8 cellular contexts compared by ENCODE assay signal in the genomic region with DNA sequence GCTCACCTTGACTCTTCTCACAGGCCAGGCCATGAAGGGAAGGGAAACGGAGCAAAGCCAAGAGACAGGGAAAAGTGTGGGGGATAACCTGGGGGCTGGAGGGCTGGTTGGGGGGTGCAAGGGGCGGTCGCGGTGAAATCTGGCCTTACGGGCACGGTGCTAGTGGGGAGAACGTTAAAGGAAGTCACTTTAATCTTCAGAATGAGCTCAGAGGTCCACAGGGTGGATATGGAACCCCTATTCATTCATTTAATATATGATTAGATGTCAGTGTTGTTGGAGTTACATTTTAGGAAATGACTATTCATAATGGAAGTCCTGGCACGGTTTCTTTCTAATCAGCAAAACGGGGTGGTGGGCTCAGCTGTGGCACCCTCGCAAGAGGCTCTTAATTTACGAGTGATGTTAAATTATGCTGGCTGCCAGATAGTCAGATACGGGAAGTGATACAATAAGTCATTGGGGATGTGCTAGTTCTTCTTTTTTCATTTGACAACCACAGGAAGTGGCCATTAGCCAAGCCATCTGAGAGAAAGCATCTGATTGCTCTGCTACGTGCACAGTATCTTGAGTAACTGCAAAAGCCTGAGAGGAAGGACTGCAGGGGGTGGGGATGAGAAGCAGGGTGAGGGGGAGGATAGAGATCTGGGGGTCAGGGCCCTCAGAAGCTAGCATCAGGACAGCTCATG.
DNase-seq lines count a peak whose midpoint lies in the region; ATAC-seq lines count a peak whose summit lies in the region.

No MANE protein-coding gene starts in this region.

- peaks cover 12% of the 10 kb centered on the region for H3K4me1 Mint-ChIP-seq in activated naive CD8-positive, alpha-beta T cell treated with anti-CD3 and anti-CD28 coated beads, Interleukin-2, amount 10 ng/mL, durations not matched to agents 7 days and 5 days
- peaks cover 12% of the 10 kb centered on the region for H3K4me1 Mint-ChIP-seq in activated naive CD8-positive, alpha-beta T cell treated with anti-CD3 and anti-CD28 coated beads for 36 hours
- peaks cover 7% of the 10 kb centered on the region for H3K4me1 Mint-ChIP-seq in activated T-helper 1 cell treated with anti-CD3 and anti-CD28 coated beads, Interleukin-12 subunit alpha, Interleukin-12 subunit beta, Interleukin-2, Interleukin-4 antibody, amounts not matched to agents 30 ng/mL and 10 ng/mL and 1 ng/mL, durations not matched to agents 14 hours and 24 hours and 36 hours (ENCODE audit: low read depth)

- intact Hi-C loops in activated T-helper 1 cell treated with anti-CD3 and anti-CD28 coated beads, Interleukin-12 subunit alpha, Interleukin-12 subunit beta, Interleukin-2, Interleukin-4 antibody, amounts not matched to agents 30 ng/mL and 10 ng/mL and 1 ng/mL, durations not matched to agents 14 hours and 24 hours and 36 hours (cut with micrococcal nuclease): no loop called here

- peak overlapping the region; percentile 22 for H3K27ac Mint-ChIP-seq in activated naive CD8-positive, alpha-beta T cell treated with anti-CD3 and anti-CD28 coated beads, Interleukin-2, amount 10 ng/mL, durations not matched to agents 7 days and 5 days
- no peak overlapping the region for H3K27ac Mint-ChIP-seq in activated naive CD8-positive, alpha-beta T cell treated with anti-CD3 and anti-CD28 coated beads for 36 hours
- H3K27ac Mint-ChIP-seq in activated T-helper 1 cell treated with anti-CD3 and anti-CD28 coated beads, Interleukin-12 subunit alpha, Interleukin-12 subunit beta, Interleukin-2, Interleukin-4 antibody, amounts not matched to agents 30 ng/mL and 10 ng/mL and 1 ng/mL, durations not matched to agents 14 hours and 24 hours and 36 hours: no peak overlapping the region

- in situ Hi-C loops in SK-MEL-5 (cut with HindIII; ENCODE audit: low pct_unique_long_range_greater_than_20kb, low sequenced_read_pairs): no loop called here

- ATAC-seq in activated naive CD8-positive, alpha-beta T cell treated with anti-CD3 and anti-CD28 coated beads, Interleukin-2, amount 10 ng/mL, durations not matched to agents 7 days and 5 days (ENCODE audit: low read depth): peak; percentile 91
- ATAC-seq in HG03066 (IDR thresholded peaks at IDR 0.05; ENCODE audit: low read depth, unreplicated experiment): peak; percentile 97

- peaks cover 5% of the 10 kb centered on the region for H3K27me3 Mint-ChIP-seq in activated naive CD8-positive, alpha-beta T cell treated with anti-CD3 and anti-CD28 coated beads, Interleukin-2, amount 10 ng/mL, durations not matched to agents 7 days and 5 days
- no peaks in the 10 kb centered on the region for H3K27me3 Mint-ChIP-seq in activated naive CD8-positive, alpha-beta T cell treated with anti-CD3 and anti-CD28 coated beads for 36 hours
- H3K27me3 Mint-ChIP-seq in activated T-helper 1 cell treated with anti-CD3 and anti-CD28 coated beads, Interleukin-12 subunit alpha, Interleukin-12 subunit beta, Interleukin-2, Interleukin-4 antibody, amounts not matched to agents 30 ng/mL and 10 ng/mL and 1 ng/mL, durations not matched to agents 14 hours and 24 hours and 36 hours (ENCODE audit: insufficient read depth): peaks cover 3% of the 10 kb centered on the region

- no peaks in the 10 kb centered on the region for H3K36me3 Mint-ChIP-seq in activated naive CD8-positive, alpha-beta T cell treated with anti-CD3 and anti-CD28 coated beads, Interleukin-2, amount 10 ng/mL, durations not matched to agents 7 days and 5 days
- H3K36me3 Mint-ChIP-seq in activated naive CD8-positive, alpha-beta T cell treated with anti-CD3 and anti-CD28 coated beads for 36 hours: no peaks in the 10 kb centered on the region
- no peaks in the 10 kb centered on the region for H3K36me3 Mint-ChIP-seq in activated T-helper 1 cell treated with anti-CD3 and anti-CD28 coated beads, Interleukin-12 subunit alpha, Interleukin-12 subunit beta, Interleukin-2, Interleukin-4 antibody, amounts not matched to agents 30 ng/mL and 10 ng/mL and 1 ng/mL, durations not matched to agents 14 hours and 24 hours and 36 hours (ENCODE audit: low read depth)

- no peaks in the 10 kb centered on the region for H3K9me3 Mint-ChIP-seq in activated naive CD8-positive, alpha-beta T cell treated with anti-CD3 and anti-CD28 coated beads, Interleukin-2, amount 10 ng/mL, durations not matched to agents 7 days and 5 days
- no peaks in the 10 kb centered on the region for H3K9me3 Mint-ChIP-seq in activated naive CD8-positive, alpha-beta T cell treated with anti-CD3 and anti-CD28 coated beads for 36 hours
- no peaks in the 10 kb centered on the region for H3K9me3 Mint-ChIP-seq in activated T-helper 1 cell treated with anti-CD3 and anti-CD28 coated beads, Interleukin-12 subunit alpha, Interleukin-12 subunit beta, Interleukin-2, Interleukin-4 antibody, amounts not matched to agents 30 ng/mL and 10 ng/mL and 1 ng/mL, durations not matched to agents 14 hours and 24 hours and 36 hours

- DNase-seq in activated naive CD8-positive, alpha-beta T cell treated with anti-CD3 and anti-CD28 coated beads, Interleukin-2, amount 10 ng/mL, durations not matched to agents 7 days and 5 days: no peak
- DNase-seq in activated naive CD8-positive, alpha-beta T cell treated with anti-CD3 and anti-CD28 coated beads for 36 hours: no peak
- DNase-seq in SK-MEL-5 (ENCODE audit: low read depth, low spot score): peak; percentile 4
- DNase-seq in left kidney (ENCODE audit: low read depth, low spot score): peak; percentile 58
- DNase-seq in activated effector memory CD4-positive, alpha-beta T cell treated with Interleukin-2 at 50 U/mL for 16 hours: no peak
- DNase-seq in NCI-H774 (lab: John Stamatoyannopoulos, UW): no peak
- DNase-seq in activated T-helper 1 cell treated with anti-CD3 and anti-CD28 coated beads, Interleukin-12 subunit alpha, Interleukin-12 subunit beta, Interleukin-2, Interleukin-4 antibody, amounts not matched to agents 30 ng/mL and 10 ng/mL and 1 ng/mL, durations not matched to agents 14 hours and 24 hours and 36 hours (ENCODE audit: low spot score): no peak

- H3K4me3 Mint-ChIP-seq in activated naive CD8-positive, alpha-beta T cell treated with anti-CD3 and anti-CD28 coated beads, Interleukin-2, amount 10 ng/mL, durations not matched to agents 7 days and 5 days: peak overlapping the region; percentile 55
- no peak overlapping the region for H3K4me3 Mint-ChIP-seq in activated naive CD8-positive, alpha-beta T cell treated with anti-CD3 and anti-CD28 coated beads for 36 hours
- H3K4me3 Mint-ChIP-seq in activated T-helper 1 cell treated with anti-CD3 and anti-CD28 coated beads, Interleukin-12 subunit alpha, Interleukin-12 subunit beta, Interleukin-2, Interleukin-4 antibody, amounts not matched to agents 30 ng/mL and 10 ng/mL and 1 ng/mL, durations not matched to agents 14 hours and 24 hours and 36 hours: no peak overlapping the region

- POLR2A ChIA-PET in activated naive CD8-positive, alpha-beta T cell treated with anti-CD3 and anti-CD28 coated beads, Interleukin-2, amount 10 ng/mL, durations not matched to agents 7 days and 5 days (lab: Charles Lee): no interaction called here

Comparison
In these comparisons a context has a peak if more than half of its experiments do, and no peak if none do; other contexts are left out.
1. DNase-seq: peak in SK-MEL-5 (single experiment) and left kidney (single experiment); none in activated naive CD8-positive, alpha-beta T cell treated with anti-CD3 and anti-CD28 coated beads, Interleukin-2, amount 10 ng/mL, durations not matched to agents 7 days and 5 days (single experiment), activated naive CD8-positive, alpha-beta T cell treated with anti-CD3 and anti-CD28 coated beads for 36 hours (single experiment), activated effector memory CD4-positive, alpha-beta T cell treated with Interleukin-2 at 50 U/mL for 16 hours (single experiment), NCI-H774 (single experiment) and activated T-helper 1 cell treated with anti-CD3 and anti-CD28 coated beads, Interleukin-12 subunit alpha, Interleukin-12 subunit beta, Interleukin-2, Interleukin-4 antibody, amounts not matched to agents 30 ng/mL and 10 ng/mL and 1 ng/mL, durations not matched to agents 14 hours and 24 hours and 36 hours (single experiment).